In the genomic region with DNA sequence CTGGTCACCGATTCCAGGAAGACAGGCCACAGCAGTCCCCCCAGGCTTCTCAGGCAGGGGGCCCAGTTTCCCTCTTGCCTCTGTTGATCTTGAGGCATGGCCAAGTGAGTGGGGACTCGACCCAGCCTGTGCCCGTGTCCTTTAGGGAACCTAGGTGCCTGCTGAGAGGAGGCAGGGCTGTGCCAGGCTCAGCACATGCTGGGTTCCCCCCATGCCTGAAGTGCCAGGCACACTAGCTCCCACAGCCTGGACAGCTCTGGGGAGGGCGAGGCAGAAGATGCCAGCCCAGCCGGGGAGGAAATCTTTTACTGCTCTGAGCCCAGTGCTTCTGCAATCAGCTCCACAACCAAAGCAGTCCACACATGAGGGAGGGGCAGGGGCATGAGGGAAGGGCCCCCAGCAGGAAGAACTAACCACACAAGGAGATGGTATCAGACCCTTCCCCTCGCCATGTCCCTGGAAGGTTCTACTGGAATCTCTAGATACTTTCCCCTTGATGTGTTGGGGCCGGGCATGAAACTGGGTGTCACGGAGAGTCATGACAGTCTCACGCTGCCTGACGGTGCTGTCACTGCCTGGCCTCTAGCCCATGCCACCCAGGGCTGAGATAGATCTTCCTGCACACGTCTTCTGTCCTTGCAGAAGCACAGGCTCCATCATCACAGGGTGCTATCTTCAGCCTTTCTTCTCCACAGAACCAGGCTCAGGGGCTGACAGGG, we compare ENCODE assay signal across 9 cellular contexts. TPM values are rescaled to one million over a fixed set of nuclear protein-coding genes. Genes with fewer than 3 reads are reported as not detected.
A peak's percentile ranks its signal among the peaks of the same experiment; 100 is the strongest.
DNase-seq lines count a peak whose midpoint lies in the region; ATAC-seq, FAIRE-seq and TF ChIP-seq lines count a peak whose summit lies in the region.
"Had no signal": no experiment of that assay in that cellular context is flagged by ENCODE, and none has a peak within 500 bp of the region (broad histone marks: within the 10 kb centered on the region; RNA-seq: fewer than 3 reads in every experiment).

No MANE protein-coding gene starts in this region.

- peak overlapping the region in 3 of 10 experiments; percentile 8 to 45 (median 11); a peak in 2 of 20 replicates for H3K4me3 ChIP-seq in BLaER1 treated with 17β-estradiol and CSF1 and Interleukin-3, amounts not matched to agents 10 nM and 100 nM
- H3K4me3 ChIP-seq in PC-3 (ENCODE audit: low read length) (no peak overlapping the region), endodermal cell (ENCODE audit: low read length) (no peak overlapping the region), neuronal stem cell (ENCODE audit: low read length in 2 of 2) (no peak overlapping the region)

- peak overlapping the region; percentile 55 to 96 (median 81) for H3K4me2 ChIP-seq in BLaER1 treated with 17β-estradiol and CSF1 and Interleukin-3, amounts not matched to agents 10 nM and 100 nM
- H3K4me2 ChIP-seq in PC-3 (ENCODE audit: low read length) = peak overlapping the region; percentile 47
- no peak overlapping the region for H3K4me2 ChIP-seq in neuronal stem cell (ENCODE audit: insufficient read depth, low read length, poor library complexity, severe bottlenecking)

- H3K36me3 Mint-ChIP-seq in endodermal cell (ENCODE audit: low read depth) = no peaks in the 10 kb centered on the region

- no peaks in the 10 kb centered on the region for H3F3A ChIP-seq in PC-3 (ENCODE audit: low read length, unreplicated experiment)

- peaks cover 60 to 97% (median 74%) of the 10 kb centered on the region in 10 experiments for H3K4me1 ChIP-seq in BLaER1 treated with 17β-estradiol and CSF1 and Interleukin-3, amounts not matched to agents 10 nM and 100 nM
- H3K4me1 ChIP-seq in PC-3 (ENCODE audit: insufficient read depth, low read length) (peaks cover 67% of the 10 kb centered on the region), endodermal cell (ENCODE audit: control insufficient read depth, insufficient read depth, low read length) (peaks cover 11% of the 10 kb centered on the region), neuronal stem cell (ENCODE audit: control insufficient read depth in 2 of 2, insufficient read depth in 1 of 2, low read depth in 1 of 2, low read length in 2 of 2) (peaks cover 24 to 33% of the 10 kb centered on the region in 2 donors)

- H3K18ac ChIP-seq in neuronal stem cell (ENCODE audit: low read length) = no peak overlapping the region

- H3K9ac ChIP-seq in BLaER1 treated with 17β-estradiol and CSF1 and Interleukin-3, amounts not matched to agents 10 nM and 100 nM = peak overlapping the region; percentile 34 to 63 (median 52); a peak in 19 of 22 replicates
- H3K9ac ChIP-seq in PC-3 (ENCODE audit: low read length) = peak overlapping the region; percentile 47; the same call in 1 of the 2 replicates
- no peak overlapping the region for H3K9ac ChIP-seq in endodermal cell (ENCODE audit: extremely low read depth, low read length, poor library complexity, severe bottlenecking)
- no peak overlapping the region for H3K9ac ChIP-seq in neuronal stem cell (ENCODE audit: low read depth, low read length, poor library complexity)

- H2BK15ac ChIP-seq in neuronal stem cell (ENCODE audit: low read length) = peak overlapping the region; percentile 2

- no peaks in the 10 kb centered on the region for H3K27me3 Mint-ChIP-seq in endodermal cell (ENCODE audit: insufficient read depth)

- TF ChIP-seq POLR2A in GM12891 (IDR thresholded peaks at IDR 0.05; ENCODE audit: low read depth, low read length) = no peak

- no peaks in the 10 kb centered on the region for H3K9me3 Mint-ChIP-seq in endodermal cell

- FAIRE-seq in GM12891 (lab: Jason Lieb, UNC) = no peak
- FAIRE-seq: islet of Langerhans had no signal

- no peaks in the 10 kb centered on the region for H3K27me3 ChIP-seq in BLaER1 treated with 17β-estradiol and CSF1 and Interleukin-3, amounts not matched to agents 10 nM and 100 nM
- H3K27me3 ChIP-seq in PC-3 (ENCODE audit: low read length) = no peaks in the 10 kb centered on the region
- no peaks in the 10 kb centered on the region for H3K27me3 ChIP-seq in endodermal cell (ENCODE audit: control insufficient read depth, insufficient read depth, low read length, poor library complexity, severe bottlenecking)
- no peaks in the 10 kb centered on the region for H3K27me3 ChIP-seq in neuronal stem cell (ENCODE audit: control insufficient read depth in 3 of 3, insufficient read depth in 3 of 3, low read depth in 1 of 3, low read length in 3 of 3)

- H2AFZ ChIP-seq in PC-3 (ENCODE audit: low read length) = no peak overlapping the region; the same call in 1 of the 2 replicates
- no peak overlapping the region for H2AFZ ChIP-seq in neuronal stem cell (ENCODE audit: low read length)

- H3K4ac ChIP-seq in neuronal stem cell (ENCODE audit: low read length) = no peak overlapping the region

- H3K27ac ChIP-seq in BLaER1 treated with 17β-estradiol and CSF1 and Interleukin-3, amounts not matched to agents 10 nM and 100 nM = peak overlapping the region; percentile 26 to 73 (median 65); a peak in 19 of 22 replicates
- H3K27ac ChIP-seq in PC-3 (ENCODE audit: low read length) (peak overlapping the region; percentile 86), endodermal cell (ENCODE audit: low read depth, low read length) (no peak overlapping the region), neuronal stem cell (replicated peaks; ENCODE audit: low read length) (no peak overlapping the region)

- no peaks in the 10 kb centered on the region for H3K9me2 ChIP-seq in PC-3 (replicated peaks; ENCODE audit: low read length)

- peaks cover 0 to 12% (median 0%) of the 10 kb centered on the region in 11 experiments; a peak in 2 of 22 replicates for H3K36me3 ChIP-seq in BLaER1 treated with 17β-estradiol and CSF1 and Interleukin-3, amounts not matched to agents 10 nM and 100 nM
- H3K36me3 ChIP-seq in PC-3 (ENCODE audit: low read depth, low read length) (no peaks in the 10 kb centered on the region), endodermal cell (ENCODE audit: control insufficient read depth, insufficient read depth, low read length) (no peaks in the 10 kb centered on the region), neuronal stem cell (replicated peaks in 1 of 2; ENCODE audit: control insufficient read depth in 2 of 2, insufficient read depth in 2 of 2, low read length in 2 of 2) (no peaks in the 10 kb centered on the region)

- H4K91ac ChIP-seq in neuronal stem cell (ENCODE audit: low read depth, low read length, poor library complexity) = no peak overlapping the region

- no peak overlapping the region for H4K8ac ChIP-seq in neuronal stem cell (ENCODE audit: low read depth, low read length)

- H3K4me3 Mint-ChIP-seq in endodermal cell = no peak overlapping the region

- peaks cover 2% of the 10 kb centered on the region for H3K79me1 ChIP-seq in neuronal stem cell (ENCODE audit: low read depth, low read length)

- POLR2A ChIA-PET in PC-3 (lab: Charles Lee; ENCODE audit: unreplicated experiment) = no interaction called here

- H2BK5ac ChIP-seq in neuronal stem cell (ENCODE audit: low read length) = no peak overlapping the region

- no peak overlapping the region for H2BK120ac ChIP-seq in neuronal stem cell (ENCODE audit: low read depth, low read length)

- CTCF ChIA-PET in PC-3 (lab: Charles Lee) = interaction anchor here (1.6 kb wide), 1 partner anchor 25 kb away, joined by 13 read pairs; a partner anchor contains a TSS

- peaks cover 29% of the 10 kb centered on the region for H3K4me1 Mint-ChIP-seq in endodermal cell

- H3K9me3 ChIP-seq in BLaER1 treated with 17β-estradiol and CSF1 and Interleukin-3, amounts not matched to agents 10 nM and 100 nM (replicated peaks in 1 of 11) = no peaks in the 10 kb centered on the region
- H3K9me3 ChIP-seq in PC-3 (ENCODE audit: low read length) (no peaks in the 10 kb centered on the region), endodermal cell (ENCODE audit: control insufficient read depth, low read length) (no peaks in the 10 kb centered on the region), neuronal stem cell (replicated peaks in 1 of 2; ENCODE audit: control insufficient read depth in 2 of 2, insufficient read depth in 1 of 2, low read depth in 1 of 2, low read length in 2 of 2) (no peaks in the 10 kb centered on the region)

- peaks cover 0 to 15% (median 4%) of the 10 kb centered on the region in 11 experiments; a peak in 11 of 22 replicates for H4K20me1 ChIP-seq in BLaER1 treated with 17β-estradiol and CSF1 and Interleukin-3, amounts not matched to agents 10 nM and 100 nM
- no peaks in the 10 kb centered on the region for H4K20me1 ChIP-seq in PC-3 (ENCODE audit: low read length)

- no peak overlapping the region for H3K14ac ChIP-seq in neuronal stem cell (ENCODE audit: low read length)

- no TSS peak for BruUV-seq in PC-3 (replicated peaks; lab: Mats Ljungman, UMichigan)

- peak overlapping the region; percentile 51 for H2AK5ac ChIP-seq in neuronal stem cell (ENCODE audit: low read depth, low read length)

- ATAC-seq in PC-3 (peak; percentile 8), GM21515 (IDR thresholded peaks at IDR 0.05; ENCODE audit: unreplicated experiment) (no peak)

- no peak overlapping the region for H3K23ac ChIP-seq in neuronal stem cell (ENCODE audit: low read depth, low read length, poor library complexity)

- intact Hi-C loops in PC-3 (cut with micrococcal nuclease) = no loop called here

- no peak for DNase-seq in PC-3
- DNase-seq in endodermal cell = no peak
- no peak for DNase-seq in neuronal stem cell (ENCODE audit: low spot score)
- DNase-seq in NCI-H1930 (lab: John Stamatoyannopoulos, UW) = no peak
- no peak for DNase-seq in stimulated activated CD8-positive, alpha-beta memory T cell treated with anti-CD3 and anti-CD28 coated beads, Interleukin-4, amount 100 ng/mL, for 48 hours
- DNase-seq in GM12891 (ENCODE audit: insufficient read length, low spot score) = no peak

- 94 to 97% methylated on average over 8 to 11 of the region's 11 CpGs for WGBS in endodermal cell (ENCODE audit: insufficient coverage in 1 of 2, insufficient read length in 1 of 2), 2 experiments
- no CpG with 5 or more reads among the region's 11 CpGs for WGBS in neuronal stem cell (ENCODE audit: extremely low coverage in 2 of 2, insufficient read length in 2 of 2, insufficient replicate concordance in 1 of 2), 2 donors

- H3K27ac Mint-ChIP-seq in endodermal cell = peak overlapping the region; percentile 95

- H2BK12ac ChIP-seq in neuronal stem cell (ENCODE audit: low read length) = no peak overlapping the region

- TF ChIP-seq CTCF in PC-3 (conservative IDR thresholded peaks at IDR 0.05; ENCODE audit: low read depth, low read length) (no peak), endodermal cell (conservative IDR thresholded peaks at IDR 0.05) (no peak)

- peaks cover 41% of the 10 kb centered on the region for H3K79me2 ChIP-seq in PC-3 (ENCODE audit: low read length)

TF ChIP-seq in GM12891, 5 proteins besides CTCF, POLR2A, EP300 and RAD21:
- TF ChIP-seq TAF1 (IDR thresholded peaks at IDR 0.05; ENCODE audit: low read depth, low read length) = no peak

RNA-seq across cellular contexts. Expression of a gene that starts 25.5 kb away (rescaled TPM):
- total RNA-seq in PC-3 (2014; rRNA removed) = 28.0 and 36.1 TPM in 2 replicates
- 10 to 100 TPM; 43.8 to 56.7 TPM for total RNA-seq in endodermal cell
- polyA plus RNA-seq in endodermal cell (2013, experiment 1 of 2) = 30.0 TPM
- polyA plus RNA-seq in endodermal cell (2013, experiment 2 of 2) = 37.8 TPM
- polyA plus RNA-seq in neuronal stem cell (2013, experiment 1 of 2) = 12.3 TPM
- polyA plus RNA-seq in neuronal stem cell (2013, experiment 2 of 2) = 12.3 TPM
- polyA plus RNA-seq in GM12891 (2012; ENCODE audit: low read depth, missing spikeins) = 25.5 TPM

Comparison
In these comparisons a context has a peak if more than half of its experiments do, and no peak if none do; other contexts are left out.
1. H3K27ac ChIP-seq: peak in BLaER1 treated with 17β-estradiol and CSF1 and Interleukin-3, amounts not matched to agents 10 nM and 100 nM (11 of 11) and PC-3 (single experiment); none in endodermal cell (single experiment) and neuronal stem cell (single experiment).
2. H3K9ac ChIP-seq: peak in BLaER1 treated with 17β-estradiol and CSF1 and Interleukin-3, amounts not matched to agents 10 nM and 100 nM (11 of 11) and PC-3 (single experiment); none in endodermal cell (single experiment) and neuronal stem cell (single experiment).